ENCODE assay signal across 1 cellular context in the genomic region with DNA sequence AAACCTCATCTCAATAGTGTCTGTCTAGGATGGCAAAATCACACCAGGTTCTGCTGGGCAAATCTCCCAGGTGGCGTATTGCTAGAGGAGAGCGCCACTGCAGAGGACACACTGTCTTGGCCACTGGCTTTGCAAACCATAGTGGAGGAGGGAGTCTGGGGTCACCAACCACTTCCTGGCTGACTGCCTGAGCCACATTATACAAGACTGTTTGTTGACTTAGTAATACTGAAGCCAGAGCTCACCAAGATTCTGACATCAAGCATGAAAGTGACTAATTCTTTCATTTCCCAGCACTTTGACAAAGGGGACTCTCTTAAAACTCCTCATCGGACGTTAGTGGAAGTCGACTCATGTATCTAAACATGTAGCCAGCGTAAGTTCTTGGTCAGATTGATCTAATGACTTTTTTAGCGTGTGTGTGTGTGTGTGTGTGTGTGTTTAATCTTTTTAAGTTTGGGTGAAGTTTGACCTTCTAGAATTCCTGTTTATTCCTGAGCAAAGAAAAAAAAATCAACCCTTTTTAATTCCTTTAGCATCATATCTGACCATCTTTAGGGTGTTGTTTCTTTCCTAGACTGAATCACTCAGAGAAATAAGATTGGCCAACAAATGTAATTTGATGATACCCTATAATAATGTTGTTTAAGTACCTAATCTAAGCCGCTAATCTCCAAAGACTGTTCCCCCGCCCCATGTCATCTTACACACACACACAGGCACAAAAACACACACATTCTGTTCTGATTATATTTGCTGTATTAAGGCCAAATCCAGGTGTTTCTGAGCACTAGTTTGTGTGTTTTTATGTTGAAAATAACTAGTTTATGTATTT.
TF ChIP-seq lines count a peak whose summit lies in the region.

No MANE protein-coding gene starts in this region.

TF ChIP-seq in SK-N-SH, 30 proteins besides CTCF, POLR2A, EP300 and RAD21 (continued from another document):
- TF ChIP-seq NRF1 (IDR thresholded peaks at IDR 0.05; ENCODE audit: low read depth, low read length) (no peak), RFX5 (IDR thresholded peaks at IDR 0.05; ENCODE audit: low read length) (no peak), MXI1 (IDR thresholded peaks at IDR 0.05; ENCODE audit: low read depth, low read length) (no peak), ELF1 (IDR thresholded peaks at IDR 0.05) (no peak), GABPA (IDR thresholded peaks at IDR 0.05; ENCODE audit: low read depth) (no peak), CHD2 (IDR thresholded peaks at IDR 0.05; ENCODE audit: low read length, partially characterized antibody) (no peak), JUND (IDR thresholded peaks at IDR 0.05) (peak; percentile 55; the same call in 1 of the 2 replicates), FOXM1 (IDR thresholded peaks at IDR 0.05; ENCODE audit: low read depth) (no peak), TEAD4 (IDR thresholded peaks at IDR 0.05; ENCODE audit: borderline replicate concordance, insufficient read depth) (no peak), POLR2AphosphoS5 (IDR thresholded peaks at IDR 0.05; ENCODE audit: low read depth, low read length) (peak; percentile 61; the same call in 1 of the 2 replicates), NFIC (IDR thresholded peaks at IDR 0.05; ENCODE audit: borderline replicate concordance) (peak; percentile 64), RCOR1 (IDR thresholded peaks at IDR 0.05; ENCODE audit: low read length) (no peak), FOSL2 (IDR thresholded peaks at IDR 0.05; ENCODE audit: borderline replicate concordance, low read depth) (peak; percentile 73; the same call in 1 of the 2 replicates), MEF2A (IDR thresholded peaks at IDR 0.05; ENCODE audit: borderline replicate concordance, low read depth) (no peak), EZH2phosphoT487 (IDR thresholded peaks at IDR 0.05; ENCODE audit: borderline replicate concordance, low read depth) (no peak), RXRA (IDR thresholded peaks at IDR 0.05; ENCODE audit: borderline replicate concordance, low read depth) (peak; percentile 5; the same call in 1 of the 2 replicates), TAF1 (IDR thresholded peaks at IDR 0.05; ENCODE audit: borderline replicate concordance, low read depth, low read length) (no peak), GATA2 (CRISPR knock-in tag; IDR thresholded peaks at IDR 0.05) (peak; percentile 55; the same call in 1 of the 2 replicates)
- TF ChIP-seq, protein P1, sequence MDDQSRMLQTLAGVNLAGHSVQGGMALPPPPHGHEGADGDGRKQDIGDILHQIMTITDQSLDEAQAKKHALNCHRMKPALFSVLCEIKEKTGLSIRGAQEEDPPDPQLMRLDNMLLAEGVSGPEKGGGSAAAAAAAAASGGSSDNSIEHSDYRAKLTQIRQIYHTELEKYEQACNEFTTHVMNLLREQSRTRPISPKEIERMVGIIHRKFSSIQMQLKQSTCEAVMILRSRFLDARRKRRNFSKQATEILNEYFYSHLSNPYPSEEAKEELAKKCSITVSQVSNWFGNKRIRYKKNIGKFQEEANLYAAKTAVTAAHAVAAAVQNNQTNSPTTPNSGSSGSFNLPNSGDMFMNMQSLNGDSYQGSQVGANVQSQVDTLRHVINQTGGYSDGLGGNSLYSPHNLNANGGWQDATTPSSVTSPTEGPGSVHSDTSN (IDR thresholded peaks at IDR 0.05), result peak; percentile 68
- TF ChIP-seq, protein P2, sequence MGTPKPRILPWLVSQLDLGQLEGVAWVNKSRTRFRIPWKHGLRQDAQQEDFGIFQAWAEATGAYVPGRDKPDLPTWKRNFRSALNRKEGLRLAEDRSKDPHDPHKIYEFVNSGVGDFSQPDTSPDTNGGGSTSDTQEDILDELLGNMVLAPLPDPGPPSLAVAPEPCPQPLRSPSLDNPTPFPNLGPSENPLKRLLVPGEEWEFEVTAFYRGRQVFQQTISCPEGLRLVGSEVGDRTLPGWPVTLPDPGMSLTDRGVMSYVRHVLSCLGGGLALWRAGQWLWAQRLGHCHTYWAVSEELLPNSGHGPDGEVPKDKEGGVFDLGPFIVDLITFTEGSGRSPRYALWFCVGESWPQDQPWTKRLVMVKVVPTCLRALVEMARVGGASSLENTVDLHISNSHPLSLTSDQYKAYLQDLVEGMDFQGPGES (IDR thresholded peaks at IDR 0.05; ENCODE audit: low read depth, low read length), result no peak
- TF ChIP-seq, protein P3, sequence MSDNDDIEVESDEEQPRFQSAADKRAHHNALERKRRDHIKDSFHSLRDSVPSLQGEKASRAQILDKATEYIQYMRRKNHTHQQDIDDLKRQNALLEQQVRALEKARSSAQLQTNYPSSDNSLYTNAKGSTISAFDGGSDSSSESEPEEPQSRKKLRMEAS (IDR thresholded peaks at IDR 0.05; ENCODE audit: low read depth), result 0 out of 2 replicates have a peak, but pooled peaks have one; percentile 55
- TF ChIP-seq, protein P4, sequence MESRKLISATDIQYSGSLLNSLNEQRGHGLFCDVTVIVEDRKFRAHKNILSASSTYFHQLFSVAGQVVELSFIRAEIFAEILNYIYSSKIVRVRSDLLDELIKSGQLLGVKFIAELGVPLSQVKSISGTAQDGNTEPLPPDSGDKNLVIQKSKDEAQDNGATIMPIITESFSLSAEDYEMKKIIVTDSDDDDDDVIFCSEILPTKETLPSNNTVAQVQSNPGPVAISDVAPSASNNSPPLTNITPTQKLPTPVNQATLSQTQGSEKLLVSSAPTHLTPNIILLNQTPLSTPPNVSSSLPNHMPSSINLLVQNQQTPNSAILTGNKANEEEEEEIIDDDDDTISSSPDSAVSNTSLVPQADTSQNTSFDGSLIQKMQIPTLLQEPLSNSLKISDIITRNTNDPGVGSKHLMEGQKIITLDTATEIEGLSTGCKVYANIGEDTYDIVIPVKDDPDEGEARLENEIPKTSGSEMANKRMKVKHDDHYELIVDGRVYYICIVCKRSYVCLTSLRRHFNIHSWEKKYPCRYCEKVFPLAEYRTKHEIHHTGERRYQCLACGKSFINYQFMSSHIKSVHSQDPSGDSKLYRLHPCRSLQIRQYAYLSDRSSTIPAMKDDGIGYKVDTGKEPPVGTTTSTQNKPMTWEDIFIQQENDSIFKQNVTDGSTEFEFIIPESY (IDR thresholded peaks at IDR 0.05; ENCODE audit: borderline replicate concordance, low read depth), result no peak
